In the genomic region with DNA sequence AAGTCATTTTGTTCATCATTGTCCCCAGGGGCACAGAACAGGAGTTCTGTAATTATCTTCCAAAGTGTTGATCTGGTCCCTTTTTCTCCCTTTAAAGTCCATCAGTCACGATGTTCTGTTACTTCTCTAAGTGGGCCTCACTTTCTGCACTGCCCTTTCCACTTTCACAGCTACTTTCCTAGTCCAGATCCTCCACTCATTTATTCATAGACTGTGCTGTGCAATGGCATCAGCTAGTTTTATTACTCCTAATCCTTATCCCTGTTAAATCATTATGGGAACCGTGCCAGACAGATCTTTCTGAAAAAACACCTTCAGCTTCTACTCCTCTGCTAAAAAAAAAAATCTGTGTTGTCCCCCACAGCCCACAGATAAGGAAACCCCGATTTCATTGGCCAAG, we compare ENCODE assay signal across 18 cellular contexts.
"Had no signal": no experiment of that assay in that cellular context is flagged by ENCODE, and none has a peak within 500 bp of the region (broad histone marks: within the 10 kb centered on the region; RNA-seq: fewer than 3 reads in every experiment).

No MANE protein-coding gene starts in this region.

- H3K79me2 ChIP-seq: hepatocyte had no signal

- H3K27ac Mint-ChIP-seq: activated naive CD4-positive, alpha-beta T cell treated with anti-CD3 and anti-CD28 coated beads, Interleukin-2, amount 50 U/mL, for 72 hours; activated T-helper 1 cell treated with anti-CD3 and anti-CD28 coated beads, Interleukin-12 subunit alpha, Interleukin-12 subunit beta, Interleukin-2, Interleukin-4 antibody, amounts not matched to agents 30 ng/mL and 10 ng/mL and 1 ng/mL, durations not matched to agents 14 hours and 24 hours and 36 hours; dendritic cell treated with granulocyte-macrophage colony-stimulating factor and Interleukin-4, amounts not matched to agents 40 ng/mL and 50 ng/mL, for 4 days; natural killer cell; stimulated activated naive CD8-positive, alpha-beta T cell treated with anti-CD3 and anti-CD28 coated beads, Interleukin-15, Interleukin-2, amounts not matched to agents 100 ng/mL and 50 ng/mL, for 24 hours; T-helper 2 cell treated with Interferon-gamma antibody and Interleukin-4, amounts not matched to agents 5 μg/mL and 100 μg/mL, for 36 hours had no signal

- H3K9me3 ChIP-seq: adrenal gland, esophagus squamous epithelium, neutrophil, tibial nerve, uterus had no signal

- ATAC-seq: activated naive CD4-positive, alpha-beta T cell treated with anti-CD3 and anti-CD28 coated beads, Interleukin-2, amount 50 U/mL, for 72 hours; natural killer cell had no signal

- H3K4me1 Mint-ChIP-seq: natural killer cell had no signal

- H3K4me2 ChIP-seq: hepatocyte had no signal

- H3K27ac ChIP-seq: adrenal gland, esophagus squamous epithelium, hepatocyte, neutrophil, tibial nerve, uterus had no signal

- H2AFZ ChIP-seq: hepatocyte had no signal

- H3K36me3 ChIP-seq: adrenal gland, esophagus squamous epithelium, neutrophil, tibial nerve, uterus had no signal

- H3K27me3 ChIP-seq: adrenal gland, esophagus squamous epithelium, hepatocyte, neutrophil, tibial nerve, uterus had no signal

- H3K4me3 ChIP-seq: adrenal gland, esophagus squamous epithelium, hepatocyte, tibial nerve, uterus had no signal

- H3K36me3 Mint-ChIP-seq: activated naive CD4-positive, alpha-beta T cell treated with anti-CD3 and anti-CD28 coated beads, Interleukin-2, amount 50 U/mL, for 72 hours; natural killer cell had no signal

- H3K9me3 Mint-ChIP-seq: activated naive CD4-positive, alpha-beta T cell treated with anti-CD3 and anti-CD28 coated beads, Interleukin-2, amount 50 U/mL, for 72 hours; activated T-helper 1 cell treated with anti-CD3 and anti-CD28 coated beads, Interleukin-12 subunit alpha, Interleukin-12 subunit beta, Interleukin-2, Interleukin-4 antibody, amounts not matched to agents 30 ng/mL and 10 ng/mL and 1 ng/mL, durations not matched to agents 14 hours and 24 hours and 36 hours; dendritic cell treated with granulocyte-macrophage colony-stimulating factor and Interleukin-4, amounts not matched to agents 40 ng/mL and 50 ng/mL, for 4 days; natural killer cell; stimulated activated naive CD8-positive, alpha-beta T cell treated with anti-CD3 and anti-CD28 coated beads, Interleukin-15, Interleukin-2, amounts not matched to agents 100 ng/mL and 50 ng/mL, for 24 hours; T-helper 2 cell treated with Interferon-gamma antibody and Interleukin-4, amounts not matched to agents 5 μg/mL and 100 μg/mL, for 36 hours had no signal

- H3K4me1 ChIP-seq: uterus had no signal

- H3K4me3 Mint-ChIP-seq: activated T-helper 1 cell treated with anti-CD3 and anti-CD28 coated beads, Interleukin-12 subunit alpha, Interleukin-12 subunit beta, Interleukin-2, Interleukin-4 antibody, amounts not matched to agents 30 ng/mL and 10 ng/mL and 1 ng/mL, durations not matched to agents 14 hours and 24 hours and 36 hours; dendritic cell treated with granulocyte-macrophage colony-stimulating factor and Interleukin-4, amounts not matched to agents 40 ng/mL and 50 ng/mL, for 4 days; natural killer cell; stimulated activated naive CD8-positive, alpha-beta T cell treated with anti-CD3 and anti-CD28 coated beads, Interleukin-15, Interleukin-2, amounts not matched to agents 100 ng/mL and 50 ng/mL, for 24 hours; T-helper 2 cell treated with Interferon-gamma antibody and Interleukin-4, amounts not matched to agents 5 μg/mL and 100 μg/mL, for 36 hours had no signal

- DNase-seq: activated CD4-positive, alpha-beta T cell treated with anti-CD3 and anti-CD28 coated beads, Interleukin-2, amount 50 U/mL, for 4 hours; activated gamma-delta T cell treated with Interleukin-2 at 50 U/mL for 16 hours; adrenal gland; effector CD8-positive, alpha-beta T cell; esophagus squamous epithelium; left cardiac atrium; natural killer cell; stimulated activated CD4-positive, alpha-beta T cell treated with anti-CD3 and anti-CD28 coated beads, Interleukin-12 subunit alpha, Interleukin-12 subunit beta, amount 100 ng/mL, for 4 hours; stimulated activated CD4-positive, alpha-beta T cell treated with anti-CD3 and anti-CD28 coated beads, Interleukin-2, amount 100 ng/mL, for 24 hours; uterus had no signal
